In the genomic region with DNA sequence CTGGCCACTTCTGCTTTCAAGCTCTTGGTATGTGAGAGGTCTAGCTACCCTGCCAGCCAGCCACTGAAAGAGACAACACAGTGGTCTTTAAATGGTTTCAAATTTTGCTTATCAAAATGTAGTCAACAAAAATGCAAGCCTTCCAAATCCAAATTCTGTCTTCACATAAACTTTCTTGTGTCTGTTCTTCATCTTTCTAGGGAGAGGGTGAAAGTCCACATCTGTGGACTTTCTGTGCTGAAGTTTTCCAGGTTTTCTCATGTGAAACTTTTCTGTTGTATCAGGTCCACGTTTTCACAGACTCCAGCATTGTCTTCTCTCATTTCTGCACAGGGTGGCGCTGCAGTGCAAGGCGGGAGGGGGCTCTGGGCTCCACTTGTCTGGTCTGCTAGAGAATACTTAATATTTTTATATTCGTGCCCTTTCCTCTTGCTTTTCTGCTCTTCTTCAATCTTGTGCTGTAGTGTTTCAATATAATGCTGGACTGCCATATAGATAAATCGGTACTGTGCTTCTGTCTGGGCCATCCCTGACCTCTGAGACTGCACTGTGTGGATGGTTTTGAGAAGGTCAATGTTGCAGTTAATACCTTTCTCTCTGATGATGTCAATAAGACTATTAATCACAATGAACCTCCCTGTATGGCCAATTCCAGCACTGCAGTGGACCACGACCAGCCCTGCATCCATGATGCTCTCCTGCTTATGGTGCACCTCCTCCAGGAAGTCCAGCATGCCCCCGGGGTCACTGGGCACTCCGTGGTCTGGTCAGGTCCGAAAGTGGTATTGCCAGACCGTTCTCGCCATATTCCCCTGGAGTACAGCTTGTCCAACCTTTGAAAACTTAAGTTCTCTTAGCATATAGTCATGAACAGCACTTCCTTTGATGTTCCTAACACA, we compare ENCODE assay signal across 7 cellular contexts.
DNase-seq lines count a peak whose midpoint lies in the region; FAIRE-seq and TF ChIP-seq lines count a peak whose summit lies in the region.

No MANE protein-coding gene starts in this region.

- peaks cover 64% of the 10 kb centered on the region for H3K4me1 Mint-ChIP-seq in activated naive CD8-positive, alpha-beta T cell treated with anti-CD3 and anti-CD28 coated beads for 36 hours

- peak overlapping the region; percentile 32 for H3K27ac ChIP-seq in left ventricle myocardium inferior (replicated peaks)
- H3K27ac ChIP-seq in small intestine (ENCODE audit: low read depth in 1 of 2, low read length in 1 of 2), result no peak overlapping the region

- H3K4me1 ChIP-seq in left ventricle myocardium inferior, result peaks cover 37% of the 10 kb centered on the region
- H3K4me1 ChIP-seq in small intestine (ENCODE audit: control insufficient read depth in 2 of 2, insufficient read depth in 1 of 2, low read depth in 1 of 2, low read length in 1 of 2), result peaks cover 0 to 2% of the 10 kb centered on the region in 2 donors

- peaks cover 9% of the 10 kb centered on the region for H3K36me3 Mint-ChIP-seq in activated naive CD8-positive, alpha-beta T cell treated with anti-CD3 and anti-CD28 coated beads for 36 hours

- peak; percentile 86 for TF ChIP-seq CTCF in left ventricle myocardium inferior (IDR thresholded peaks at IDR 0.05; ENCODE audit: borderline replicate concordance)

- DNase-seq in GM12891 (ENCODE audit: insufficient read length, low spot score), result no peak
- DNase-seq in HuH-7.5 (ENCODE audit: low spot score), result peak; percentile 22
- DNase-seq in T follicular helper cell (ENCODE audit: low read depth), result peak; percentile 59
- DNase-seq in activated naive CD8-positive, alpha-beta T cell treated with anti-CD3 and anti-CD28 coated beads for 36 hours, result peak; percentile 68
- peak; percentile 56 for DNase-seq in left ventricle myocardium inferior
- peak; percentile 55 for DNase-seq in small intestine
- no peak for DNase-seq in OCI-M2 (lab: John Stamatoyannopoulos, UW; ENCODE audit: unreplicated experiment)

- FAIRE-seq in GM12891 (lab: Jason Lieb, UNC) (peak; percentile 86), small intestine (lab: Jason Lieb, UNC) (no peak)

- no peaks in the 10 kb centered on the region for H3K27me3 ChIP-seq in left ventricle myocardium inferior (ENCODE audit: low read depth)
- H3K27me3 ChIP-seq in small intestine (ENCODE audit: control insufficient read depth in 2 of 2, insufficient read depth in 2 of 2, low read length in 2 of 2), result no peaks in the 10 kb centered on the region

- H3K9me3 ChIP-seq in left ventricle myocardium inferior (replicated peaks) (no peaks in the 10 kb centered on the region), small intestine (ENCODE audit: control insufficient read depth, low read depth) (no peaks in the 10 kb centered on the region)

- peaks cover 5% of the 10 kb centered on the region for H3K27me3 Mint-ChIP-seq in activated naive CD8-positive, alpha-beta T cell treated with anti-CD3 and anti-CD28 coated beads for 36 hours

- WGBS in small intestine, 3 donors, result 58 to 72% (median 69%) methylated on average over 11 of the region's 11 CpGs

- peaks cover 1% of the 10 kb centered on the region for H3K9me3 Mint-ChIP-seq in activated naive CD8-positive, alpha-beta T cell treated with anti-CD3 and anti-CD28 coated beads for 36 hours

- intact Hi-C loops in left ventricle myocardium inferior (cut with micrococcal nuclease), result loop anchor here (5.0 kb wide), 3 partner anchors 157 to 402 kb away; a partner anchor contains a TSS

- H3K4me3 Mint-ChIP-seq in activated naive CD8-positive, alpha-beta T cell treated with anti-CD3 and anti-CD28 coated beads for 36 hours, result no peak overlapping the region

- H3K36me3 ChIP-seq in left ventricle myocardium inferior (no peaks in the 10 kb centered on the region), small intestine (ENCODE audit: control insufficient read depth in 2 of 2, insufficient read depth in 2 of 2, low read length in 2 of 2) (no peaks in the 10 kb centered on the region)

- TF ChIP-seq POLR2A in GM12891 (IDR thresholded peaks at IDR 0.05; ENCODE audit: low read depth, low read length), result no peak

- peak overlapping the region; percentile 64 for H3K27ac Mint-ChIP-seq in activated naive CD8-positive, alpha-beta T cell treated with anti-CD3 and anti-CD28 coated beads for 36 hours

- H3K4me3 ChIP-seq in left ventricle myocardium inferior (no peak overlapping the region), small intestine (ENCODE audit: low read depth in 1 of 2, low read length in 2 of 2) (no peak overlapping the region)

TF ChIP-seq in GM12891, 5 proteins besides CTCF, POLR2A, EP300 and RAD21:
- TF ChIP-seq POU2F2 (IDR thresholded peaks at IDR 0.05; ENCODE audit: low read depth, low read length), result no peak
- no peak for TF ChIP-seq TAF1 (IDR thresholded peaks at IDR 0.05; ENCODE audit: low read depth, low read length)
- TF ChIP-seq PAX5 (IDR thresholded peaks at IDR 0.05; ENCODE audit: insufficient read depth, low read length, severe bottlenecking), result no peak
- TF ChIP-seq POLR2AphosphoS5 (IDR thresholded peaks at IDR 0.05; ENCODE audit: low read depth, low read length), result no peak
- no peak for TF ChIP-seq SPI1 (IDR thresholded peaks at IDR 0.05; ENCODE audit: low read depth, low read length)

Comparison
In these comparisons a context has a peak if more than half of its experiments do, and no peak if none do; other contexts are left out.
1. DNase-seq: peak in HuH-7.5 (single experiment), T follicular helper cell (single experiment), activated naive CD8-positive, alpha-beta T cell treated with anti-CD3 and anti-CD28 coated beads for 36 hours (single experiment), left ventricle myocardium inferior (single experiment) and small intestine (single experiment); none in GM12891 (single experiment) and OCI-M2 (single experiment).